Comparison of ENCODE assay signal across 8 cellular contexts in the genomic region with DNA sequence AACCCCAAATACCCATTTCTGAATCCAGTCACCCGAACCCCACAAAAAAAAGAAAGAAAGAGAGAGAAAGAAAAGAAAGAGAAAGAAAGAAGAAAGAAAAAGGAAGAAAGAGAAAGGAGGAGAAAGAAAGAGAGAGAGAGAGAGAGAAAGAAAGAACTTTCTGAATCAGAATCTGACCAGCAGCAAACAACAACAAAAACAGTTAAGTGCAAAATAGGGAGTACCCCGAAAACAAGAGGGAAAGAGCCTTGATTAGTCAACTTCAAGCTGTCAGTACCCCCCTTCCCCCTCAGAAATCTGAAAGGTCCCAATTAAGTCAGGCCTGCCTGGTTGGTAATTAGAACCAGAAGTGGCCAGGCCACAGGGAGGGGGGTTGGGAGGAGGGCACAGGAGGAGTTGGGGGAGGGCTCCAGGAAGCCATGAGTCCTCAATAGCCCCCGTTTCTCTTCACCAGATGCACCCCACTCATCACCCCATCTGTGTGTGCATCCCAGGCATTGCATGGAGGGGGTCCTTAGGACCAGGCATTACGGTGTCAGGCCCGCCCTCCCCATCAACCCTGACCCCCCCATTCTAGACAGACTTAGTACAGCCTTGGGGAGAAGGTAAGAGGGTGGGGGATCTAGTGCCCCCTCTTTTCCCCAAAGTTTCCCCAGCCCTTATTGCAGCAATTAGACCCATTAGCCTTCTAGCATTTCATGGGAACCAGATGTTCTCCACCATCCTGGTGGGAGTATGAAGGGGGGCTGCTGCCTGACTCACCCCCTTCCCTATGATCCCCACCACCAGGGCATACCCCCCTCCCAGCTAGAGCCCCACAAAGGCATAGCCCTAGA. TPM values are rescaled to one million over a fixed set of nuclear protein-coding genes. Genes with fewer than 3 reads are reported as not detected.
A peak's percentile ranks its signal among the peaks of the same experiment; 100 is the strongest.
DNase-seq lines count a peak whose midpoint lies in the region; TF ChIP-seq lines count a peak whose summit lies in the region.

No MANE protein-coding gene starts in this region.

- H3K79me2 ChIP-seq in SK-N-SH (ENCODE audit: insufficient read depth): peaks cover 25% of the 10 kb centered on the region

- H3K36me3 ChIP-seq in GM06990 (ENCODE audit: control insufficient read depth, insufficient read depth, low read length): no peaks in the 10 kb centered on the region
- H3K36me3 ChIP-seq in SK-N-SH (replicated peaks in 1 of 2; ENCODE audit: control insufficient read depth in 1 of 2, insufficient read depth in 2 of 2, low read length in 1 of 2): peaks cover 0 to 3% of the 10 kb centered on the region in 2 experiments

- no peak overlapping the region for H2AFZ ChIP-seq in SK-N-SH (ENCODE audit: low read depth)

- H3K9me2 ChIP-seq in SK-N-SH: no peaks in the 10 kb centered on the region

- peaks cover 53 to 60% of the 10 kb centered on the region in 2 experiments for H3K4me1 ChIP-seq in SK-N-SH (ENCODE audit: control insufficient read depth in 1 of 2, insufficient read depth in 2 of 2, low read depth in 1 of 2, low read length in 1 of 2)

- peak overlapping the region; percentile 99 for H3K27ac ChIP-seq in SK-N-SH (ENCODE audit: low read depth in 2 of 2, low read length in 1 of 2)

- DNase-seq in GM06990 (ENCODE audit: extremely low read depth, insufficient read length): no peak
- DNase-seq in SK-N-SH: peak; percentile 80
- peak; percentile 57 for DNase-seq in fibroblast of gingiva (ENCODE audit: low read depth)
- no peak for DNase-seq in retinal pigment epithelial cell (ENCODE audit: low read depth)
- DNase-seq in H4 (ENCODE audit: low spot score): no peak
- no peak for DNase-seq in epidermal melanocyte (ENCODE audit: insufficient read length, low spot score)
- no peak for DNase-seq in hippocampal formation (lab: John Stamatoyannopoulos, UW)
- DNase-seq in NCI-H2196 treated with DMSO at 0.1 percent for 48 hours (lab: John Stamatoyannopoulos, UW; ENCODE audit: unreplicated experiment): no peak

- peaks cover 5% of the 10 kb centered on the region; the same call in 1 of the 2 replicates for H4K20me1 ChIP-seq in SK-N-SH (ENCODE audit: insufficient read depth)

- TF ChIP-seq EP300 in SK-N-SH (IDR thresholded peaks at IDR 0.05; ENCODE audit: borderline replicate concordance in 1 of 2, low read depth in 1 of 2, low read length in 1 of 2): peak; percentile 56 to 78; a peak in 3 of 4 replicates

- peaks cover 34% of the 10 kb centered on the region for H3F3A ChIP-seq in SK-N-SH (replicated peaks; ENCODE audit: insufficient read depth)

- peak overlapping the region; percentile 86; the same call in 1 of the 2 replicates for H3K9ac ChIP-seq in SK-N-SH

- no peak for TF ChIP-seq RAD21 in SK-N-SH (IDR thresholded peaks at IDR 0.05; ENCODE audit: low read length)

- TF ChIP-seq CTCF in GM06990 (IDR thresholded peaks at IDR 0.05; ENCODE audit: insufficient read depth, low read length, poor library complexity, severe bottlenecking): no peak
- no peak for TF ChIP-seq CTCF in SK-N-SH (IDR thresholded peaks at IDR 0.05)
- no peak for TF ChIP-seq CTCF in retinal pigment epithelial cell (conservative IDR thresholded peaks at IDR 0.05; ENCODE audit: low read depth, low read length)

- no peaks in the 10 kb centered on the region for H3K9me3 ChIP-seq in SK-N-SH

- CTCF ChIA-PET in SK-N-SH (lab: Yijun Ruan, JAX): interaction anchor here (0.7 to 6.5 kb wide), 7 partner anchors 9 to 160 kb away, joined by 3 to 39 read pairs (median 4); a partner anchor contains a TSS

- 20% methylated on average over 5 of the region's 5 CpGs for WGBS in SK-N-SH (ENCODE audit: low lambda C conversion rate)

- POLR2A ChIA-PET in SK-N-SH (lab: Yijun Ruan, JAX): interaction anchor here (0.7 to 1.9 kb wide), 2 partner anchors 32 to 45 kb away, joined by 3 to 6 read pairs; a partner anchor contains a TSS

- H3K4me2 ChIP-seq in SK-N-SH: peak overlapping the region; percentile 80

- H3K4me3 ChIP-seq in GM06990 (replicated peaks; ENCODE audit: low read depth, low read length) (peak overlapping the region; percentile 77), SK-N-SH (ENCODE audit: low read depth in 2 of 2, low read length in 1 of 2) (peak overlapping the region; percentile 54 to 70), retinal pigment epithelial cell (ENCODE audit: low read length) (peak overlapping the region; percentile 36)

- H3K27me3 ChIP-seq in GM06990 (replicated peaks; ENCODE audit: control insufficient read depth, insufficient read depth, low read length): no peaks in the 10 kb centered on the region
- H3K27me3 ChIP-seq in SK-N-SH (ENCODE audit: insufficient read depth): no peaks in the 10 kb centered on the region

TF ChIP-seq in SK-N-SH, 30 proteins besides CTCF, POLR2A, EP300 and RAD21 (continues in another document):
- TF ChIP-seq, protein P1, sequence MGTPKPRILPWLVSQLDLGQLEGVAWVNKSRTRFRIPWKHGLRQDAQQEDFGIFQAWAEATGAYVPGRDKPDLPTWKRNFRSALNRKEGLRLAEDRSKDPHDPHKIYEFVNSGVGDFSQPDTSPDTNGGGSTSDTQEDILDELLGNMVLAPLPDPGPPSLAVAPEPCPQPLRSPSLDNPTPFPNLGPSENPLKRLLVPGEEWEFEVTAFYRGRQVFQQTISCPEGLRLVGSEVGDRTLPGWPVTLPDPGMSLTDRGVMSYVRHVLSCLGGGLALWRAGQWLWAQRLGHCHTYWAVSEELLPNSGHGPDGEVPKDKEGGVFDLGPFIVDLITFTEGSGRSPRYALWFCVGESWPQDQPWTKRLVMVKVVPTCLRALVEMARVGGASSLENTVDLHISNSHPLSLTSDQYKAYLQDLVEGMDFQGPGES (IDR thresholded peaks at IDR 0.05; ENCODE audit: low read depth, low read length): no peak
- TF ChIP-seq FOXM1 (IDR thresholded peaks at IDR 0.05; ENCODE audit: low read depth) (no peak), POLR2AphosphoS5 (IDR thresholded peaks at IDR 0.05; ENCODE audit: low read depth, low read length) (peak; percentile 78; the same call in 1 of the 2 replicates), CHD2 (IDR thresholded peaks at IDR 0.05; ENCODE audit: low read length, partially characterized antibody) (peak; percentile 88), YY1 (IDR thresholded peaks at IDR 0.05; ENCODE audit: low read depth) (no peak), RFX5 (IDR thresholded peaks at IDR 0.05; ENCODE audit: low read length) (no peak), GATA2 (CRISPR knock-in tag; IDR thresholded peaks at IDR 0.05) (no peak), ELF1 (IDR thresholded peaks at IDR 0.05) (no peak), TCF12 (IDR thresholded peaks at IDR 0.05) (peak; percentile 94), MEF2A (IDR thresholded peaks at IDR 0.05; ENCODE audit: borderline replicate concordance, low read depth) (no peak), TEAD4 (IDR thresholded peaks at IDR 0.05; ENCODE audit: borderline replicate concordance, insufficient read depth) (no peak), JUND (IDR thresholded peaks at IDR 0.05) (no peak), FOXJ3 (CRISPR knock-in tag; IDR thresholded peaks at IDR 0.05) (no peak), MXI1 (IDR thresholded peaks at IDR 0.05; ENCODE audit: low read depth, low read length) (peak; percentile 41; the same call in 1 of the 2 replicates), TAF1 (IDR thresholded peaks at IDR 0.05; ENCODE audit: borderline replicate concordance, low read depth, low read length) (no peak)
- TF ChIP-seq, protein P2, sequence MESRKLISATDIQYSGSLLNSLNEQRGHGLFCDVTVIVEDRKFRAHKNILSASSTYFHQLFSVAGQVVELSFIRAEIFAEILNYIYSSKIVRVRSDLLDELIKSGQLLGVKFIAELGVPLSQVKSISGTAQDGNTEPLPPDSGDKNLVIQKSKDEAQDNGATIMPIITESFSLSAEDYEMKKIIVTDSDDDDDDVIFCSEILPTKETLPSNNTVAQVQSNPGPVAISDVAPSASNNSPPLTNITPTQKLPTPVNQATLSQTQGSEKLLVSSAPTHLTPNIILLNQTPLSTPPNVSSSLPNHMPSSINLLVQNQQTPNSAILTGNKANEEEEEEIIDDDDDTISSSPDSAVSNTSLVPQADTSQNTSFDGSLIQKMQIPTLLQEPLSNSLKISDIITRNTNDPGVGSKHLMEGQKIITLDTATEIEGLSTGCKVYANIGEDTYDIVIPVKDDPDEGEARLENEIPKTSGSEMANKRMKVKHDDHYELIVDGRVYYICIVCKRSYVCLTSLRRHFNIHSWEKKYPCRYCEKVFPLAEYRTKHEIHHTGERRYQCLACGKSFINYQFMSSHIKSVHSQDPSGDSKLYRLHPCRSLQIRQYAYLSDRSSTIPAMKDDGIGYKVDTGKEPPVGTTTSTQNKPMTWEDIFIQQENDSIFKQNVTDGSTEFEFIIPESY (IDR thresholded peaks at IDR 0.05; ENCODE audit: borderline replicate concordance, low read depth): no peak

RNA-seq across cellular contexts. Expression of a gene that starts 9.6 kb away (rescaled TPM):
- 35.0 and 36.6 TPM in 2 replicates for polyA plus RNA-seq in SK-N-SH (2012; rRNA removed)
- 20.6 and 30.6 TPM in 2 replicates for polyA plus RNA-seq in SK-N-SH (2012; cell fraction: cytosol; rRNA removed)
- 67.2 and 75.5 TPM in 2 replicates for polyA plus RNA-seq in SK-N-SH (2012; cell fraction: nucleus; rRNA removed)
- 20.0 and 24.2 TPM in 2 replicates for total RNA-seq in H4 (2014; rRNA removed; shearing (Covaris generic))

RNA-seq across cellular contexts. Expression of a gene that starts 15.3 kb away (rescaled TPM):
- polyA plus RNA-seq in SK-N-SH (2012; rRNA removed): 0.25 and 0.31 TPM in 2 replicates
- 0.03 and 0.16 TPM in 2 replicates for polyA plus RNA-seq in SK-N-SH (2012; cell fraction: cytosol; rRNA removed)
- 2.4 and 2.5 TPM in 2 replicates for polyA plus RNA-seq in SK-N-SH (2012; cell fraction: nucleus; rRNA removed)
- 0.39 and 1.2 TPM in 2 replicates for total RNA-seq in H4 (2014; rRNA removed; shearing (Covaris generic))

RNA-seq across cellular contexts. Expression of a gene that starts 41.7 kb away (rescaled TPM):
- 32.2 and 45.4 TPM in 2 replicates for polyA plus RNA-seq in SK-N-SH (2012; rRNA removed)
- 3.9 and 5.2 TPM in 2 replicates for polyA plus RNA-seq in SK-N-SH (2012; cell fraction: cytosol; rRNA removed)
- 305 and 362 TPM in 2 replicates for polyA plus RNA-seq in SK-N-SH (2012; cell fraction: nucleus; rRNA removed)
- 0.66 and 2.8 TPM in 2 replicates for total RNA-seq in H4 (2014; rRNA removed; shearing (Covaris generic))

RNA-seq across cellular contexts. Expression of a gene that starts 41.9 kb away (rescaled TPM):
- polyA plus RNA-seq in SK-N-SH (2012; rRNA removed): 14.6 and 21.8 TPM in 2 replicates
- 7.9 and 10.3 TPM in 2 replicates for polyA plus RNA-seq in SK-N-SH (2012; cell fraction: cytosol; rRNA removed)
- polyA plus RNA-seq in SK-N-SH (2012; cell fraction: nucleus; rRNA removed): 41.0 and 89.7 TPM in 2 replicates
- 4.7 and 6.3 TPM in 2 replicates for total RNA-seq in H4 (2014; rRNA removed; shearing (Covaris generic))

RNA-seq across cellular contexts. Expression of a gene that starts 45.7 kb away (rescaled TPM):
- 6.9 and 8.6 TPM in 2 replicates for polyA plus RNA-seq in SK-N-SH (2012; rRNA removed)
- polyA plus RNA-seq in SK-N-SH (2012; cell fraction: cytosol; rRNA removed): 2.3 and 4.0 TPM in 2 replicates
- polyA plus RNA-seq in SK-N-SH (2012; cell fraction: nucleus; rRNA removed): 27.7 and 28.7 TPM in 2 replicates
- 7.8 and 22.6 TPM in 2 replicates for total RNA-seq in H4 (2014; rRNA removed; shearing (Covaris generic))

Comparison
In these comparisons a context has a peak if more than half of its experiments do, and no peak if none do; other contexts are left out.
1. DNase-seq: peak in SK-N-SH (single experiment) and fibroblast of gingiva (single experiment); none in GM06990 (single experiment), retinal pigment epithelial cell (single experiment), H4 (single experiment), epidermal melanocyte (single experiment), hippocampal formation (0 of 2) and NCI-H2196 treated with DMSO at 0.1 percent for 48 hours (single experiment).
2. Peak in every context shown above with its lines, with median percentiles within 50 percentile points of each other: H3K4me3 ChIP-seq.